Comparison of ENCODE assay signal across 9 cellular contexts in genomic region chr4:145816091-145816490, GRCh38.
"Had no signal": no experiment of that assay in that cellular context is flagged by ENCODE, and none has a peak within 500 bp of the region (broad histone marks: within the 10 kb centered on the region; RNA-seq: fewer than 3 reads in every experiment).

No MANE protein-coding gene starts in this region.

- H3K4me3 Mint-ChIP-seq: naive B cell; neural progenitor cell; stimulated activated memory B cell treated with anti-CD40 and anti-IgM and Interleukin-4, amounts not matched to agents 10 μg/mL and 1 μg/mL and 100 μg/mL, for 72 hours had no signal

- H3K27ac Mint-ChIP-seq: naive B cell; neural progenitor cell; stimulated activated memory B cell treated with anti-CD40 and anti-IgM and Interleukin-4, amounts not matched to agents 10 μg/mL and 1 μg/mL and 100 μg/mL, for 72 hours had no signal

- DNase-seq: activated CD4-positive, alpha-beta T cell treated with anti-CD3 and anti-CD28 coated beads, Interleukin-2, amount 50 U/mL, for 48 hours; activated naive CD4-positive, alpha-beta T cell; activated T-cell treated with anti-CD3 and anti-CD28 coated beads, Interleukin-2, amount 50 U/mL, for 72 hours; dermis blood vessel endothelial cell; left colon; naive B cell; ovary had no signal

- H3K9me3 Mint-ChIP-seq: stimulated activated memory B cell treated with anti-CD40 and anti-IgM and Interleukin-4, amounts not matched to agents 10 μg/mL and 1 μg/mL and 100 μg/mL, for 72 hours had no signal

- H3K27me3 Mint-ChIP-seq: naive B cell; stimulated activated memory B cell treated with anti-CD40 and anti-IgM and Interleukin-4, amounts not matched to agents 10 μg/mL and 1 μg/mL and 100 μg/mL, for 72 hours had no signal

- ATAC-seq: activated T-cell treated with anti-CD3 and anti-CD28 coated beads, Interleukin-2, amount 50 U/mL, for 72 hours; left colon; stimulated activated memory B cell treated with anti-CD40 and anti-IgM and Interleukin-4, amounts not matched to agents 10 μg/mL and 1 μg/mL and 100 μg/mL, for 72 hours had no signal
